ENCODE assay signal across 8 cellular contexts in genomic region chr19:9828551-9829063, GRCh38. TPM values are rescaled to one million over a fixed set of nuclear protein-coding genes. Genes with fewer than 3 reads are reported as not detected.
DNase-seq lines count a peak whose midpoint lies in the region; ATAC-seq and TF ChIP-seq lines count a peak whose summit lies in the region.

No MANE protein-coding gene starts in this region.

- ATAC-seq in heart left ventricle (no peak), left cardiac atrium (no peak), memory B cell (ENCODE audit: low read depth) (no peak)

- no peaks in the 10 kb centered on the region for H3K9me3 Mint-ChIP-seq in memory B cell

- 28 to 35% (median 29%) methylated on average over 13 of the region's 13 CpGs for WGBS in heart left ventricle, 4 donors
- WGBS in urinary bladder = 30% methylated on average over 13 of the region's 13 CpGs

- peaks cover 8% of the 10 kb centered on the region for H3K36me3 Mint-ChIP-seq in memory B cell

- in situ Hi-C loops in astrocyte of the cerebellum (cut with HindIII; ENCODE audit: low sequenced_read_pairs) = no loop called here

- H3K4me1 Mint-ChIP-seq in memory B cell = peaks cover 17% of the 10 kb centered on the region

- H3K36me3 ChIP-seq in heart left ventricle (peaks cover 0 to 27% (median 18%) of the 10 kb centered on the region in 9 donors), urinary bladder (ENCODE audit: insufficient read depth) (no peaks in the 10 kb centered on the region)

- H3K27me3 ChIP-seq in heart left ventricle = no peaks in the 10 kb centered on the region

- no peak overlapping the region for H3K27ac Mint-ChIP-seq in memory B cell

- H3K4me3 ChIP-seq in heart left ventricle = peak overlapping the region; percentile 56 to 95 (median 85)
- peak overlapping the region; percentile 98 for H3K4me3 ChIP-seq in astrocyte of the cerebellum (ENCODE audit: low read depth, low read length)
- H3K4me3 ChIP-seq in urinary bladder (ENCODE audit: low read depth, low read length) = peak overlapping the region; percentile 90

- TF ChIP-seq CTCF in heart left ventricle (IDR thresholded peaks at IDR 0.05) (no peak), astrocyte of the cerebellum (IDR thresholded peaks at IDR 0.05; ENCODE audit: low read depth, low read length, missing control alignments) (no peak)

- no peaks in the 10 kb centered on the region for H3K27me3 Mint-ChIP-seq in memory B cell

- peak overlapping the region in 7 of 12 donors; percentile 79 to 90 (median 83) for H3K27ac ChIP-seq in heart left ventricle
- no peak overlapping the region for H3K27ac ChIP-seq in urinary bladder (ENCODE audit: low read depth)

- peak overlapping the region; percentile 97 for H3K4me3 Mint-ChIP-seq in memory B cell

- no peak for DNase-seq in heart left ventricle
- no peak for DNase-seq in left cardiac atrium
- no peak for DNase-seq in astrocyte of the cerebellum (ENCODE audit: low read depth)
- no peak for DNase-seq in memory B cell (ENCODE audit: low spot score in 2 of 2)
- no peak for DNase-seq in stimulated activated naive CD4-positive, alpha-beta T cell (lab: John Stamatoyannopoulos, UW)
- DNase-seq in putamen (ENCODE audit: low spot score) = no peak
- no peak for DNase-seq in DMS 273 (lab: John Stamatoyannopoulos, UW; ENCODE audit: unreplicated experiment)

- no peaks in the 10 kb centered on the region for H3K9me3 ChIP-seq in heart left ventricle

- no peak for TF ChIP-seq POLR2A in heart left ventricle (IDR thresholded peaks at IDR 0.05)

- intact Hi-C loops in heart left ventricle (cut with DNase I) = no loop called here
- intact Hi-C loops in left cardiac atrium (cut with DNase I) = no loop called here

- H3K4me1 ChIP-seq in heart left ventricle = peaks cover 5 to 30% (median 20%) of the 10 kb centered on the region in 12 donors
- H3K4me1 ChIP-seq in urinary bladder (ENCODE audit: insufficient read depth) = peaks cover 3% of the 10 kb centered on the region

RNA-seq across cellular contexts. Expression of gene UBL5, which starts 0.9 kb away (rescaled TPM):
- total RNA-seq in heart left ventricle (100 to 1,000 TPM; 460 to 843 (median 492) TPM), left cardiac atrium (100 to 1,000 TPM; 414 to 466 TPM), urinary bladder (92.0 TPM)
- polyA plus RNA-seq in heart left ventricle (1,000 to 10,000 TPM in 1 of 2 donors, 100 to 1,000 TPM in 1; 592 to 1,809 TPM), urinary bladder (436 TPM)

RNA-seq across cellular contexts. Expression of gene PIN1, which starts 6.5 kb away (rescaled TPM):
- total RNA-seq in heart left ventricle (100 to 1,000 TPM in 2 of 9 donors, 10 to 100 TPM in 7; 82.8 to 147 (median 93.1) TPM), left cardiac atrium (10 to 100 TPM; 73.7 to 74.9 TPM), urinary bladder (42.3 TPM)
- polyA plus RNA-seq in heart left ventricle (100 to 1,000 TPM in 1 of 2 donors, 10 to 100 TPM in 1; 90.0 to 159 TPM), urinary bladder (160 TPM)

RNA-seq across cellular contexts. Expression of gene FBXL12, which starts 9.7 kb away (rescaled TPM):
- 10 to 100 TPM in 8 of 9 donors, 1 to 10 TPM in 1; 9.8 to 17.6 (median 12.2) TPM for total RNA-seq in heart left ventricle
- polyA plus RNA-seq in heart left ventricle = 10 to 100 TPM; 11.2 to 14.5 TPM
- 10 to 100 TPM; 12.8 to 14.5 TPM for total RNA-seq in left cardiac atrium
- total RNA-seq in urinary bladder = 16.1 TPM
- 37.5 TPM for polyA plus RNA-seq in urinary bladder
